In the genomic region with DNA sequence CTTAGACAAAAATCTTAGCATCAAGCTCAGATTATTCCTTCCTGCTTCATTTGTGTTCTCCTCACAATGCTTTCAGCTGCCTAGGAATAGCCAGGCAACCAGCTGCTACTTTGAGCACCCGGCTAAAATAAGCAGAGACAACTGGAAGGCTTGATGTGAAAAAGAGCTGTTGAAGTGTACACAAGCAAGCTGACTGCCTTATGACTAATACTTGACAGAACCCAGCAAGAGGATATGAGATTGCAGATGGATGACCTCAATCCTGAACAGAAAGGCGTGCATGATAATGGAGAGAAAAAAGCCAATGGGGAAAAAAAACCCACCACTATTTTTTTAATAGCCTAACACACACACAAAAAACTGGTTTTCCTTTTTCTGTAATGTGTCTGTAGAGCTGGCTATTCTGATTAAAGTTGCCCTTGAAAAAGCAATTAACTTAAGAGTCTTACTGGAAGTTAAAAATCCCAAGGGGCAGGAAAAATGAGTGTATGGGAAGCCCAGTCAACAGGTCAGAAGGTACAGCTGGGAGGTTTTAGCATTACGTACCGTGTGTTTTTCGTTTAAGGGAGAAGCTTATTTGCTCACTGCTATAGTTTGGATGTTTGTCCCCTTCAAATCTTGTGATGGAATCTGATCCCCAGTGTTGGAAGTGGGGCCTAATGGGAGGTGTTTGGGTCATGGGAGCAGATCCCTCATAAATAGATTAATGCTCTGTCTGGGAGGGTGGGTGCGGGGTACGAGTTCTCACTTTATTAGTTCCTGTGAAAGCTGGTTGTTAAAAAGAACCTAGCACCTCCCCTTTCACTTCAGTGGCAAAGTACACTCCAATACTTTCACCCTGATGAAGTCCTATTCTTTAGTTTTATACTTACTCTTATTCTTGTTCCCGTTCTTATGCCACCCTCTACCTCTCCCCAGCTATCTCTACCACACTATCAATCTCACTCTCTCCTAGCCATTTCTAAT, we compare ENCODE assay signal across 9 cellular contexts. TPM values are rescaled to one million over a fixed set of nuclear protein-coding genes. Genes with fewer than 3 reads are reported as not detected.
A peak's percentile ranks its signal among the peaks of the same experiment; 100 is the strongest.
DNase-seq lines count a peak whose midpoint lies in the region; ATAC-seq and TF ChIP-seq lines count a peak whose summit lies in the region.
"Had no signal": no experiment of that assay in that cellular context is flagged by ENCODE, and none has a peak within 500 bp of the region (broad histone marks: within the 10 kb centered on the region; RNA-seq: fewer than 3 reads in every experiment).

No MANE protein-coding gene starts in this region.

- peaks cover 16% of the 10 kb centered on the region for H3K4me1 Mint-ChIP-seq in HFFc6 (ENCODE audit: low read depth)
- H3K4me1 Mint-ChIP-seq in T-helper 2 cell treated with Interferon-gamma antibody and Interleukin-4, amounts not matched to agents 5 μg/mL and 100 μg/mL, for 36 hours (ENCODE audit: low read depth) = no peaks in the 10 kb centered on the region

- WGBS in hepatocyte (ENCODE audit: low lambda C conversion rate, missing lambda C conversion rate) = 26% methylated on average over 8 of the region's 8 CpGs

- no peaks in the 10 kb centered on the region for H3K9me3 ChIP-seq in hepatocyte (ENCODE audit: low read depth)
- peaks cover 0 to 4% (median 0%) of the 10 kb centered on the region in 4 donors for H3K9me3 ChIP-seq in Peyer's patch

- no peaks in the 10 kb centered on the region for H3K79me2 ChIP-seq in hepatocyte

- H3K4me1 ChIP-seq in hepatocyte (ENCODE audit: insufficient read depth) (peaks cover 11% of the 10 kb centered on the region), Peyer's patch (no peaks in the 10 kb centered on the region)

- no peaks in the 10 kb centered on the region; the same call in none of the 2 replicates for H3K27me3 Mint-ChIP-seq in HFFc6 (ENCODE audit: insufficient read depth)
- H3K27me3 Mint-ChIP-seq in T-helper 2 cell treated with Interferon-gamma antibody and Interleukin-4, amounts not matched to agents 5 μg/mL and 100 μg/mL, for 36 hours (ENCODE audit: low read depth) = no peaks in the 10 kb centered on the region

- DNase-seq in HFFc6 (peak; percentile 82), anterior cingulate cortex (lab: John Stamatoyannopoulos, UW) (peak in 40 of 58 donors; percentile 0 to 85 (median 12)), hepatocyte (ENCODE audit: low spot score) (peak; percentile 72), stromal cell of bone marrow (ENCODE audit: low read depth) (peak; percentile 89), OCI-M2 (lab: John Stamatoyannopoulos, UW; ENCODE audit: unreplicated experiment) (no peak), Peyer's patch (no peak)
- DNase-seq in T-helper 2 cell treated with Interferon-gamma antibody and Interleukin-4, amounts not matched to agents 5 μg/mL and 100 μg/mL, for 36 hours (ENCODE audit: low spot score) = no peak

- no peaks in the 10 kb centered on the region for H3K9me3 Mint-ChIP-seq in HFFc6
- no peaks in the 10 kb centered on the region for H3K9me3 Mint-ChIP-seq in T-helper 2 cell treated with Interferon-gamma antibody and Interleukin-4, amounts not matched to agents 5 μg/mL and 100 μg/mL, for 36 hours

- no peaks in the 10 kb centered on the region for H3K36me3 ChIP-seq in hepatocyte (replicated peaks; ENCODE audit: insufficient read depth, low read depth)
- no peaks in the 10 kb centered on the region for H3K36me3 ChIP-seq in Peyer's patch

- TF ChIP-seq CTCF in HFFc6 (IDR thresholded peaks at IDR 0.05) (no peak), hepatocyte (IDR thresholded peaks at IDR 0.05; ENCODE audit: poor library complexity) (no peak), Peyer's patch (IDR thresholded peaks at IDR 0.05) (no peak)

- H3K27me3 ChIP-seq in hepatocyte (no peaks in the 10 kb centered on the region), Peyer's patch (no peaks in the 10 kb centered on the region)

- peak overlapping the region; percentile 78 for H3K27ac ChIP-seq in hepatocyte
- H3K27ac ChIP-seq in Peyer's patch = peak overlapping the region in 1 of 4 donors; percentile 22

- no peaks in the 10 kb centered on the region for H3K36me3 Mint-ChIP-seq in HFFc6 (ENCODE audit: low read depth)
- H3K36me3 Mint-ChIP-seq in T-helper 2 cell treated with Interferon-gamma antibody and Interleukin-4, amounts not matched to agents 5 μg/mL and 100 μg/mL, for 36 hours (ENCODE audit: low read depth) = no peaks in the 10 kb centered on the region

- H3K4me2 ChIP-seq in hepatocyte = peak overlapping the region; percentile 36

- TF ChIP-seq POLR2A in Peyer's patch (IDR thresholded peaks at IDR 0.05) = no peak

- no peaks in the 10 kb centered on the region for H3K9me2 ChIP-seq in hepatocyte (replicated peaks; ENCODE audit: insufficient read depth)

- no peak overlapping the region for H3K4me3 ChIP-seq in hepatocyte
- no peak overlapping the region for H3K4me3 ChIP-seq in Peyer's patch

- no peak overlapping the region for H2AFZ ChIP-seq in hepatocyte

- no peak for ATAC-seq in HG03520 (IDR thresholded peaks at IDR 0.05; ENCODE audit: unreplicated experiment)
- ATAC-seq: activated CD4-positive, CD25-positive, alpha-beta regulatory T cell treated with anti-CD3 and anti-CD28 coated beads, Interleukin-2, amount 50 U/mL, for 24 hours had no signal

- no peaks in the 10 kb centered on the region for H4K20me1 ChIP-seq in hepatocyte (ENCODE audit: insufficient read depth, poor library complexity, severe bottlenecking)

- H3K27ac Mint-ChIP-seq in HFFc6 = no peak overlapping the region; the same call in 1 of the 2 replicates
- no peak overlapping the region for H3K27ac Mint-ChIP-seq in T-helper 2 cell treated with Interferon-gamma antibody and Interleukin-4, amounts not matched to agents 5 μg/mL and 100 μg/mL, for 36 hours

- H3K4me3 Mint-ChIP-seq in HFFc6 = no peak overlapping the region
- no peak overlapping the region for H3K4me3 Mint-ChIP-seq in T-helper 2 cell treated with Interferon-gamma antibody and Interleukin-4, amounts not matched to agents 5 μg/mL and 100 μg/mL, for 36 hours

RNA-seq across cellular contexts. Expression of gene HERC6, which starts 37.1 kb away (rescaled TPM):
- total RNA-seq in HFFc6 (2021; fragmentation: NEBNext Ultra II Directional; extraction: Animal tissue kit (Norgen Biotek cat#: 25700)) = 1 to 10 TPM in 1 of 6 experiments, under 1 TPM in 5; 0.33 to 1.1 (median 0.55) TPM
- 6.9 and 10.0 TPM in 2 replicates for total RNA-seq in hepatocyte
- polyA plus RNA-seq in hepatocyte = 3.4 and 5.9 TPM in 2 replicates
- 10 to 100 TPM in 1 of 4 donors, 1 to 10 TPM in 3; 5.8 to 17.2 (median 9.5) TPM for total RNA-seq in Peyer's patch

RNA-seq across cellular contexts. Expression of gene PPM1K, which starts 57.1 kb away (rescaled TPM):
- total RNA-seq in HFFc6 (2021; fragmentation: NEBNext Ultra II Directional; extraction: Animal tissue kit (Norgen Biotek cat#: 25700)) = 10 to 100 TPM in 1 of 6 experiments, 1 to 10 TPM in 5; 5.8 to 11.6 (median 6.7) TPM
- 18.2 and 20.0 TPM in 2 replicates for total RNA-seq in hepatocyte
- polyA plus RNA-seq in hepatocyte = 12.6 and 12.9 TPM in 2 replicates
- total RNA-seq in Peyer's patch = 10 to 100 TPM in 2 of 4 donors, 1 to 10 TPM in 2; 7.0 to 75.1 (median 14.2) TPM

Comparison
In these comparisons a context has a peak if more than half of its experiments do, and no peak if none do; other contexts are left out.
1. DNase-seq: peak in HFFc6 (single experiment), anterior cingulate cortex (40 of 58), hepatocyte (single experiment) and stromal cell of bone marrow (single experiment); none in OCI-M2 (single experiment), Peyer's patch (0 of 3) and T-helper 2 cell treated with Interferon-gamma antibody and Interleukin-4, amounts not matched to agents 5 μg/mL and 100 μg/mL, for 36 hours (single experiment).